ENCODE assay signal across 1 cellular context in genomic region chr19:57632987-57633831, GRCh38.
A peak's percentile ranks its signal among the peaks of the same experiment; 100 is the strongest.
TF ChIP-seq lines count a peak whose summit lies in the region.

TSS of gene ZNF211 (plus strand) at chr19:57633168. CDS start at chr19:57633347, 179 bp downstream.

TF ChIP-seq in HepG2, 621 proteins besides CTCF, POLR2A, EP300 and RAD21 (continued from another document and continues in another):
- TF ChIP-seq GLMP (CRISPR knock-in tag; IDR thresholded peaks at IDR 0.05; ENCODE audit: borderline replicate concordance) (no peak), ZNF275 (CRISPR knock-in tag; IDR thresholded peaks at IDR 0.05; ENCODE audit: borderline replicate concordance) (no peak), CEBPZ (IDR thresholded peaks at IDR 0.05; ENCODE audit: low read length) (no peak), FOXC1 (CRISPR knock-in tag; IDR thresholded peaks at IDR 0.05; ENCODE audit: borderline replicate concordance) (no peak), ZNF407 (CRISPR knock-in tag; IDR thresholded peaks at IDR 0.05; ENCODE audit: not compliant biosample characterization) (no peak), ESRRA (CRISPR knock-in tag; IDR thresholded peaks at IDR 0.05; ENCODE audit: low read depth) (no peak), RNF219 (CRISPR knock-in tag; IDR thresholded peaks at IDR 0.05) (no peak), CHD4 (IDR thresholded peaks at IDR 0.05; ENCODE audit: borderline replicate concordance, low read length) (no peak), HMGA1 (CRISPR knock-in tag; conservative IDR thresholded peaks at IDR 0.05) (no peak), ZNF513 (CRISPR knock-in tag; conservative IDR thresholded peaks at IDR 0.05) (no peak), FOXK2 (IDR thresholded peaks at IDR 0.05) (no peak), PHF21A (CRISPR knock-in tag; IDR thresholded peaks at IDR 0.05) (no peak), ZNF879 (CRISPR knock-in tag; IDR thresholded peaks at IDR 0.05) (no peak), ZNF296 (CRISPR knock-in tag; conservative IDR thresholded peaks at IDR 0.05) (no peak), NR2F6 (IDR thresholded peaks at IDR 0.05) (no peak; the same call in 1 of the 2 replicates), NR2F6 (CRISPR knock-in tag; IDR thresholded peaks at IDR 0.05) (no peak), RARG (CRISPR knock-in tag; IDR thresholded peaks at IDR 0.05; ENCODE audit: low read depth) (no peak), ISL2 (CRISPR knock-in tag; IDR thresholded peaks at IDR 0.05) (peak; percentile 57), ZNF800 (CRISPR knock-in tag; IDR thresholded peaks at IDR 0.05) (no peak), ZBTB8A (CRISPR knock-in tag; IDR thresholded peaks at IDR 0.05; ENCODE audit: borderline replicate concordance, low read depth) (no peak), ZC3H4 (CRISPR knock-in tag; IDR thresholded peaks at IDR 0.05; ENCODE audit: borderline replicate concordance) (no peak), ZBTB3 (CRISPR knock-in tag; IDR thresholded peaks at IDR 0.05; ENCODE audit: borderline replicate concordance, low read depth) (no peak), SUZ12 (IDR thresholded peaks at IDR 0.05; ENCODE audit: low read depth, low read length) (peak; percentile 80), IRX3 (CRISPR knock-in tag; IDR thresholded peaks at IDR 0.05; ENCODE audit: borderline replicate concordance, low read depth) (no peak), SMYD3 (CRISPR knock-in tag; IDR thresholded peaks at IDR 0.05) (no peak), SP4 (CRISPR knock-in tag; IDR thresholded peaks at IDR 0.05) (peak; percentile 88), CCAR2 (optimal IDR thresholded peaks at IDR 0.05; ENCODE audit: low read depth, low read length) (no peak), ZNF280B (CRISPR knock-in tag; IDR thresholded peaks at IDR 0.05; ENCODE audit: borderline replicate concordance) (no peak), KMT2B (CRISPR knock-in tag; IDR thresholded peaks at IDR 0.05) (peak; percentile 96), REL (CRISPR knock-in tag; conservative IDR thresholded peaks at IDR 0.05) (no peak), SAFB2 (CRISPR knock-in tag; IDR thresholded peaks at IDR 0.05; ENCODE audit: borderline replicate concordance, low read depth) (no peak), SOX13 (IDR thresholded peaks at IDR 0.05) (no peak), SOX13 (CRISPR knock-in tag; conservative IDR thresholded peaks at IDR 0.05 in 1 of 2, IDR thresholded peaks at IDR 0.05 in 1 of 2) (no peak), PHF5A (CRISPR knock-in tag; IDR thresholded peaks at IDR 0.05; ENCODE audit: low read depth, unreplicated experiment) (no peak), ZZZ3 (CRISPR knock-in tag; IDR thresholded peaks at IDR 0.05; ENCODE audit: borderline replicate concordance) (no peak), NKX3-1 (CRISPR knock-in tag; IDR thresholded peaks at IDR 0.05) (no peak), ZNF264 (CRISPR knock-in tag; IDR thresholded peaks at IDR 0.05) (no peak), GPBP1L1 (CRISPR knock-in tag; IDR thresholded peaks at IDR 0.05) (no peak)
